ENCODE assay signal across 15 cellular contexts in the genomic region with DNA sequence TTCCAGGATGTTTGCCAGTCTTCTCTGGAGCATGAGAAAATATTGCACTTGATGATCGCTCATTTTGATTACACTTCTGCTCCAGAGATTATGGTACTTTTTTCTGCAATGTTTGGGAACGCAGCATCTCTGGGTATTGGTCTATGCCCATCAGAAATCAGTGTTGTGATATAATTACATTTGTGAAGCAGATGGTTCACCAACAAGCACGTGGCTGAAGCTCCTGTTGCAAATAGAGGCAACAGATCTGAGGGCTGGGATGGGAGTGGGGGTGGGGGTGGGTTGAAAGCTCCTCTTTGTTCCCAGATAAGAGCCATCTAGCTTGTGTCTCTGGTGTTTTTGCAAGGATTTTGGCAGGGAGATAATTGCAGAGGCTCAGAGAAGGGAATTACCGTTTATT.
DNase-seq lines count a peak whose midpoint lies in the region; ATAC-seq lines count a peak whose summit lies in the region.
"Had no signal": no experiment of that assay in that cellular context is flagged by ENCODE, and none has a peak within 500 bp of the region (broad histone marks: within the 10 kb centered on the region; RNA-seq: fewer than 3 reads in every experiment).

No MANE protein-coding gene starts in this region.

- peak; percentile 67 for DNase-seq in NCI-H2171 (lab: John Stamatoyannopoulos, UW)
- DNase-seq in NCI-H82 treated with DMSO at 0.1 percent for 48 hours (lab: John Stamatoyannopoulos, UW; ENCODE audit: unreplicated experiment), result peak; percentile 30
- peak; percentile 36 for DNase-seq in iPS-NIHi7 (ENCODE audit: extremely low spot score)
- DNase-seq in NCI-H446 treated with DMSO at 0.1 percent for 48 hours (lab: John Stamatoyannopoulos, UW), result no peak
- DNase-seq in stimulated activated CD4-positive, alpha-beta T cell treated with anti-CD3 and anti-CD28 coated beads, Interleukin-15, amount 100 ng/mL, for 24 hours, result no peak
- DNase-seq in stimulated activated effector memory CD8-positive, alpha-beta T cell treated with anti-CD3 and anti-CD28 coated beads, Interleukin-12 subunit alpha, Interleukin-12 subunit beta, amount 100 ng/mL, for 72 hours (ENCODE audit: low spot score in 2 of 2), result no peak
- DNase-seq: ACHN; Caco-2; CD4-positive, alpha-beta T cell; DMS79 treated with DMSO at 0.1 percent for 48 hours; GF-D8; GOT3; H9 had no signal

- no peaks in the 10 kb centered on the region for H3K4me1 Mint-ChIP-seq in stimulated activated effector memory CD8-positive, alpha-beta T cell treated with anti-CD3 and anti-CD28 coated beads, Interleukin-12 subunit alpha, Interleukin-12 subunit beta, amount 100 ng/mL, for 72 hours

- H3K4me3 Mint-ChIP-seq in stimulated activated effector memory CD8-positive, alpha-beta T cell treated with anti-CD3 and anti-CD28 coated beads, Interleukin-12 subunit alpha, Interleukin-12 subunit beta, amount 100 ng/mL, for 72 hours, result no peak overlapping the region
- H3K4me3 Mint-ChIP-seq: CD4-positive, alpha-beta T cell; H9; IgD-negative memory B cell had no signal

- H3K36me3 Mint-ChIP-seq in stimulated activated effector memory CD8-positive, alpha-beta T cell treated with anti-CD3 and anti-CD28 coated beads, Interleukin-12 subunit alpha, Interleukin-12 subunit beta, amount 100 ng/mL, for 72 hours, result no peaks in the 10 kb centered on the region
- H3K36me3 Mint-ChIP-seq: IgD-negative memory B cell had no signal

- no peak overlapping the region for H3K27ac Mint-ChIP-seq in stimulated activated effector memory CD8-positive, alpha-beta T cell treated with anti-CD3 and anti-CD28 coated beads, Interleukin-12 subunit alpha, Interleukin-12 subunit beta, amount 100 ng/mL, for 72 hours
- H3K27ac Mint-ChIP-seq: CD4-positive, alpha-beta T cell; H9; IgD-negative memory B cell had no signal

- ATAC-seq in stimulated activated effector memory CD8-positive, alpha-beta T cell treated with anti-CD3 and anti-CD28 coated beads, Interleukin-12 subunit alpha, Interleukin-12 subunit beta, amount 100 ng/mL, for 72 hours, result no peak
- ATAC-seq: HepG2 had no signal

- H3K9me3 Mint-ChIP-seq in stimulated activated effector memory CD8-positive, alpha-beta T cell treated with anti-CD3 and anti-CD28 coated beads, Interleukin-12 subunit alpha, Interleukin-12 subunit beta, amount 100 ng/mL, for 72 hours, result peaks cover 11% of the 10 kb centered on the region
- H3K9me3 Mint-ChIP-seq: CD4-positive, alpha-beta T cell; H9 had no signal

Comparison
In these comparisons a context has a peak if more than half of its experiments do, and no peak if none do; other contexts are left out.
1. DNase-seq: peak in NCI-H2171 (single experiment), NCI-H82 treated with DMSO at 0.1 percent for 48 hours (single experiment) and iPS-NIHi7 (single experiment); none in NCI-H446 treated with DMSO at 0.1 percent for 48 hours (single experiment), stimulated activated CD4-positive, alpha-beta T cell treated with anti-CD3 and anti-CD28 coated beads, Interleukin-15, amount 100 ng/mL, for 24 hours (single experiment) and stimulated activated effector memory CD8-positive, alpha-beta T cell treated with anti-CD3 and anti-CD28 coated beads, Interleukin-12 subunit alpha, Interleukin-12 subunit beta, amount 100 ng/mL, for 72 hours (0 of 2).